ENCODE assay signal across 28 cellular contexts in genomic region chr17:39054111-39054645, GRCh38.
"Had no signal": no experiment of that assay in that cellular context is flagged by ENCODE, and none has a peak within 500 bp of the region (broad histone marks: within the 10 kb centered on the region; RNA-seq: fewer than 3 reads in every experiment).

No MANE protein-coding gene starts in this region.

- H3K9me3 ChIP-seq: esophagus muscularis mucosa, gastrocnemius medialis, ovary, psoas muscle, right atrium auricular region had no signal

- FAIRE-seq: islet of Langerhans, urothelium cell line had no signal

- H3K27me3 Mint-ChIP-seq: activated T-cell treated with anti-CD3 and anti-CD28 coated beads, Interleukin-2, amount 50 U/mL, for 24 hours had no signal

- H3K4me3 ChIP-seq: esophagus muscularis mucosa, gastrocnemius medialis, ovary, psoas muscle, right atrium auricular region had no signal

- DNase-seq: activated CD4-positive, alpha-beta memory T cell treated with anti-CD3 and anti-CD28 coated beads, Interleukin-2, amount 10 ng/mL, durations not matched to agents 7 days and 5 days; activated CD4-positive, alpha-beta T cell treated with anti-CD3 and anti-CD28 coated beads for 1 hour; activated CD4-positive, alpha-beta T cell treated with anti-CD3 and anti-CD28 coated beads, Interleukin-2, amount 10 ng/mL, durations not matched to agents 7 days and 5 days; activated CD8-positive, alpha-beta memory T cell treated with anti-CD3 and anti-CD28 coated beads, Interleukin-2, amount 50 U/mL, for 48 hours; activated gamma-delta T cell; activated naive CD4-positive, alpha-beta T cell treated with anti-CD3 and anti-CD28 coated beads, Interleukin-2, amount 10 ng/mL, durations not matched to agents 7 days and 5 days; activated naive CD8-positive, alpha-beta T cell treated with anti-CD3 and anti-CD28 coated beads, Interleukin-2, amount 10 ng/mL, durations not matched to agents 7 days and 5 days; activated T-cell treated with anti-CD3 and anti-CD28 coated beads, Interleukin-2, amount 50 U/mL, for 24 hours; amniotic stem cell; central memory CD4-positive, alpha-beta T cell; gastrocnemius medialis; glutamatergic neuron; left colon; mammary epithelial cell; naive B cell; nephron progenitor cell; psoas muscle; stimulated activated CD4-positive, alpha-beta T cell treated with anti-CD3 and anti-CD28 coated beads, Interleukin-15, amount 100 ng/mL, for 24 hours; stimulated activated CD4-positive, alpha-beta T cell treated with anti-CD3 and anti-CD28 coated beads, Interleukin-2, amount 100 ng/mL, for 24 hours; stimulated activated naive B cell treated with anti-CD40 and anti-IgM and Interleukin-4, amounts not matched to agents 10 μg/mL and 1 μg/mL and 100 μg/mL, for 72 hours; T-helper 17 cell; T1000 had no signal

- ATAC-seq: gastrocnemius medialis; left colon; psoas muscle; stimulated activated naive B cell treated with anti-CD40 and anti-IgM and Interleukin-4, amounts not matched to agents 10 μg/mL and 1 μg/mL and 100 μg/mL, for 72 hours; T-helper 17 cell had no signal

- H3K9me3 Mint-ChIP-seq: activated CD4-positive, alpha-beta memory T cell treated with anti-CD3 and anti-CD28 coated beads, Interleukin-2, amount 10 ng/mL, durations not matched to agents 7 days and 5 days; activated CD4-positive, alpha-beta T cell treated with anti-CD3 and anti-CD28 coated beads, Interleukin-2, amount 10 ng/mL, durations not matched to agents 7 days and 5 days; activated T-cell treated with anti-CD3 and anti-CD28 coated beads, Interleukin-2, amount 50 U/mL, for 24 hours; dendritic cell treated with granulocyte-macrophage colony-stimulating factor and Interleukin-4, amounts not matched to agents 40 ng/mL and 50 ng/mL, for 4 days had no signal

- H3K36me3 Mint-ChIP-seq: activated naive CD8-positive, alpha-beta T cell treated with anti-CD3 and anti-CD28 coated beads, Interleukin-2, amount 10 ng/mL, durations not matched to agents 7 days and 5 days; naive B cell; stimulated activated naive B cell treated with anti-CD40 and anti-IgM and Interleukin-4, amounts not matched to agents 10 μg/mL and 1 μg/mL and 100 μg/mL, for 72 hours had no signal

- H3K36me3 ChIP-seq: esophagus muscularis mucosa, gastrocnemius medialis, ovary, right atrium auricular region had no signal

- H3K27ac Mint-ChIP-seq: activated CD4-positive, alpha-beta memory T cell treated with anti-CD3 and anti-CD28 coated beads, Interleukin-2, amount 10 ng/mL, durations not matched to agents 7 days and 5 days; activated CD4-positive, alpha-beta T cell treated with anti-CD3 and anti-CD28 coated beads, Interleukin-2, amount 10 ng/mL, durations not matched to agents 7 days and 5 days; activated naive CD4-positive, alpha-beta T cell treated with anti-CD3 and anti-CD28 coated beads, Interleukin-2, amount 10 ng/mL, durations not matched to agents 7 days and 5 days; activated naive CD8-positive, alpha-beta T cell treated with anti-CD3 and anti-CD28 coated beads, Interleukin-2, amount 10 ng/mL, durations not matched to agents 7 days and 5 days; activated T-cell treated with anti-CD3 and anti-CD28 coated beads, Interleukin-2, amount 50 U/mL, for 24 hours; dendritic cell treated with granulocyte-macrophage colony-stimulating factor and Interleukin-4, amounts not matched to agents 40 ng/mL and 50 ng/mL, for 4 days; naive B cell; stimulated activated naive B cell treated with anti-CD40 and anti-IgM and Interleukin-4, amounts not matched to agents 10 μg/mL and 1 μg/mL and 100 μg/mL, for 72 hours; T-helper 17 cell had no signal

- H3K4me3 Mint-ChIP-seq: activated CD4-positive, alpha-beta memory T cell treated with anti-CD3 and anti-CD28 coated beads, Interleukin-2, amount 10 ng/mL, durations not matched to agents 7 days and 5 days; activated CD4-positive, alpha-beta T cell treated with anti-CD3 and anti-CD28 coated beads, Interleukin-2, amount 10 ng/mL, durations not matched to agents 7 days and 5 days; activated naive CD4-positive, alpha-beta T cell treated with anti-CD3 and anti-CD28 coated beads, Interleukin-2, amount 10 ng/mL, durations not matched to agents 7 days and 5 days; activated naive CD8-positive, alpha-beta T cell treated with anti-CD3 and anti-CD28 coated beads, Interleukin-2, amount 10 ng/mL, durations not matched to agents 7 days and 5 days; activated T-cell treated with anti-CD3 and anti-CD28 coated beads, Interleukin-2, amount 50 U/mL, for 24 hours; dendritic cell treated with granulocyte-macrophage colony-stimulating factor and Interleukin-4, amounts not matched to agents 40 ng/mL and 50 ng/mL, for 4 days; nephron progenitor cell; stimulated activated naive B cell treated with anti-CD40 and anti-IgM and Interleukin-4, amounts not matched to agents 10 μg/mL and 1 μg/mL and 100 μg/mL, for 72 hours; T-helper 17 cell had no signal

- H3K27ac ChIP-seq: esophagus muscularis mucosa, gastrocnemius medialis, ovary, psoas muscle had no signal

- H3K27me3 ChIP-seq: esophagus muscularis mucosa, gastrocnemius medialis, ovary, right atrium auricular region had no signal
